ENCODE assay signal across 8 cellular contexts in genomic region chr18:76490040-76490439, GRCh38.
DNase-seq lines count a peak whose midpoint lies in the region; ATAC-seq and TF ChIP-seq lines count a peak whose summit lies in the region.

No MANE protein-coding gene starts in this region.

- peak overlapping the region; percentile 77 for H3K4me2 ChIP-seq in SU-DHL-6 (ENCODE audit: low read depth, low read length, poor library complexity, severe bottlenecking)

- no peak overlapping the region for H2AFZ ChIP-seq in SU-DHL-6 (ENCODE audit: low read depth, low read length, severe bottlenecking)

- in situ Hi-C loops in KBM-7 (cut with MboI; ENCODE audit: low pct_unique_long_range_greater_than_20kb, low sequenced_read_pairs) = no loop called here

- H3K9ac ChIP-seq in SU-DHL-6 (ENCODE audit: low read length) = peak overlapping the region; percentile 53

- peaks cover 71% of the 10 kb centered on the region for H3K79me2 ChIP-seq in SU-DHL-6 (ENCODE audit: insufficient read depth, low read length)

- H3K9me2 ChIP-seq in SU-DHL-6 (replicated peaks; ENCODE audit: insufficient read depth, low read length) = no peaks in the 10 kb centered on the region

- H3K4me3 ChIP-seq in SU-DHL-6 (ENCODE audit: insufficient read depth, low read length, poor library complexity, severe bottlenecking) = peak overlapping the region; percentile 57
- peak overlapping the region; percentile 79 to 80 for H3K4me3 ChIP-seq in foreskin fibroblast (ENCODE audit: low read depth in 1 of 2, low read length in 2 of 2)
- peak overlapping the region in 4 of 7 experiments; percentile 64 to 78 (median 72) for H3K4me3 ChIP-seq in skin epidermis

- no peak for ATAC-seq in HG03439 (IDR thresholded peaks at IDR 0.05; ENCODE audit: unreplicated experiment)

- H3K27ac ChIP-seq in SU-DHL-6 (ENCODE audit: low read depth, low read length) (no peak overlapping the region; the same call in 1 of the 2 replicates), skin epidermis (peak overlapping the region in 2 of 21 experiments; percentile 72 to 78)

- H3K27me3 ChIP-seq in SU-DHL-6 (ENCODE audit: low read length) = no peaks in the 10 kb centered on the region

- no peaks in the 10 kb centered on the region for H3K9me3 ChIP-seq in SU-DHL-6 (ENCODE audit: insufficient read depth, low read length)

- H3K36me3 ChIP-seq in SU-DHL-6 (ENCODE audit: low read length) = no peaks in the 10 kb centered on the region

- peak; percentile 31 for DNase-seq in SIG-M5 treated with dmso at 0.1 percent for 504 hours (lab: John Stamatoyannopoulos, UW; ENCODE audit: unreplicated experiment)
- no peak for DNase-seq in SIG-M5 (lab: John Stamatoyannopoulos, UW)
- DNase-seq in foreskin fibroblast = no peak
- no peak for DNase-seq in KBM-7
- no peak for DNase-seq in GM19238 (ENCODE audit: insufficient read length, low spot score)

- H4K20me1 ChIP-seq in SU-DHL-6 (ENCODE audit: low read depth, low read length) = peaks cover 51% of the 10 kb centered on the region

- TF ChIP-seq CTCF in SU-DHL-6 (IDR thresholded peaks at IDR 0.05; ENCODE audit: insufficient read depth, low read length, poor library complexity, severe bottlenecking) = no peak
- no peak for TF ChIP-seq CTCF in foreskin fibroblast (IDR thresholded peaks at IDR 0.05; ENCODE audit: low read depth, low read length)

- H3F3A ChIP-seq in SU-DHL-6 (ENCODE audit: insufficient read depth) = peaks cover 26% of the 10 kb centered on the region
